Comparison of ENCODE assay signal across 5 cellular contexts in the genomic region with DNA sequence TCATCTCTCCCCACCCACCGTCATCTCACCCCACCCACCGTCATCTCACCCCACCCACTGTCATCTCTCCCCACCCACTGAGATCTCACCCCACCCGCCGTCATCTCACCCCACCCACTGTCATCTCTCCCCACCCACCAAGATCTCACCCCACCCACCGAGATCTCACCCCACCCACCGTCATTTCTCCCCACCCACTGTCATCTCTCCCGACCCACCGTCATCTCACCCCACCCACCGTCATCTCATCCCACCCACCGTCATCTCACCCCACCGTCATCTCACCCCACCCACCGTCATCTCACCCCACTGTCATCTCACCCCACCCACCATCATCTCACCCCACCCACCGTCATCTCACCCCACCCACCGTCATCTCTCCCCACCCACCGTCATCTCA. TPM values are rescaled to one million over a fixed set of nuclear protein-coding genes. Genes with fewer than 3 reads are reported as not detected.
DNase-seq lines count a peak whose midpoint lies in the region; ATAC-seq, FAIRE-seq and TF ChIP-seq lines count a peak whose summit lies in the region.
"Not testable (repeated sequence)": the region's sequence is repeated elsewhere in the genome, so short reads cannot be mapped to it uniquely, and the experiment has no call there.

No MANE protein-coding gene starts in this region.

- not testable (repeated sequence) for H3K9me1 ChIP-seq in K562 (ENCODE audit: control insufficient read depth, insufficient read depth, low read length)

- TF ChIP-seq CTCF in RWPE2 (IDR thresholded peaks at IDR 0.05; ENCODE audit: poor library complexity, severe bottlenecking); K562 (IDR thresholded peaks at IDR 0.05 in 2 of 3, conservative IDR thresholded peaks at IDR 0.05 in 1 of 3; ENCODE audit: insufficient read depth in 2 of 3, low read depth in 1 of 3, low read length in 3 of 3); kidney (IDR thresholded peaks at IDR 0.05; ENCODE audit: borderline replicate concordance, extremely low read depth, insufficient read depth); vagina (IDR thresholded peaks at IDR 0.05): not testable (repeated sequence)

- H3K4me1 ChIP-seq in RWPE2 (ENCODE audit: insufficient read depth, poor library complexity, severe bottlenecking); kidney (ENCODE audit: control insufficient read depth in 1 of 2, insufficient read depth in 1 of 2, low read depth in 1 of 2, low read length in 2 of 2); vagina: not testable (repeated sequence)
- H3K4me1 ChIP-seq in K562 (replicated peaks in 1 of 2; ENCODE audit: control insufficient read depth in 2 of 2, insufficient read depth in 2 of 2, low read length in 2 of 2) = peaks cover 65 to 75% of the 10 kb centered on the region in 2 experiments

- H3K9ac ChIP-seq in K562 (ENCODE audit: insufficient read depth in 1 of 2, low read depth in 2 of 2, low read length in 2 of 2); kidney (ENCODE audit: low read length in 2 of 2): not testable (repeated sequence)

- TF ChIP-seq EP300 in K562 (IDR thresholded peaks at IDR 0.05; ENCODE audit: low read length) = peak; percentile 19; the same call in 1 of the 2 replicates

- not testable (repeated sequence) for H3K27me3 ChIP-seq in RWPE2 (ENCODE audit: insufficient read depth, poor library complexity, severe bottlenecking); K562 (ENCODE audit: control insufficient read depth in 2 of 2, insufficient read depth in 2 of 2, low read length in 2 of 2); vagina

- FAIRE-seq in K562 (lab: Jason Lieb, UNC); kidney (lab: Jason Lieb, UNC): not testable (repeated sequence)

- not testable (repeated sequence) for H4K20me1 ChIP-seq in K562 (replicated peaks; ENCODE audit: control insufficient read depth, insufficient read depth, low read length)

- POLR2A ChIA-PET in K562 (lab: Yijun Ruan, JAX) = not testable (repeated sequence)

- TF ChIP-seq RAD21 in K562 (CRISPR knock-in tag; conservative IDR thresholded peaks at IDR 0.05 in 1 of 2, IDR thresholded peaks at IDR 0.05 in 1 of 2) = not testable (repeated sequence)

- not testable (repeated sequence) for H3K9me3 ChIP-seq in RWPE2 (ENCODE audit: severe bottlenecking); K562 (replicated peaks; ENCODE audit: control insufficient read depth, insufficient read depth, low read depth, low read length); kidney (ENCODE audit: control insufficient read depth in 1 of 2, low read length in 2 of 2); vagina

- not testable (repeated sequence) for ATAC-seq in RWPE2 (ENCODE audit: low read depth); K562; sciatic nerve

- CTCF ChIA-PET in K562 (lab: Yijun Ruan, JAX; ENCODE audit: low intra/inter-chr PET ratio) = not testable (repeated sequence)

- H3K27ac ChIP-seq in RWPE2 (ENCODE audit: poor library complexity, severe bottlenecking); kidney (ENCODE audit: low read depth in 2 of 2, low read length in 2 of 2); vagina: not testable (repeated sequence)
- H3K27ac ChIP-seq in K562 (ENCODE audit: extremely low read depth, low read depth, low read length) = peak overlapping the region; percentile 51; the same call in 2 of the 3 replicates

- not testable (repeated sequence) for H3K4me2 ChIP-seq in K562 (ENCODE audit: insufficient read depth, low read length)

- in situ Hi-C loops in K562 (cut with MboI) = not testable (repeated sequence)

- intact Hi-C loops in K562 (cut with micrococcal nuclease) = loop anchor here (5.0 kb wide), 1 partner anchor 235 kb away; no protein-coding TSS in a partner anchor
- intact Hi-C loops in kidney (cut with DNase I); sciatic nerve (cut with DNase I); vagina (cut with DNase I): not testable (repeated sequence)

- DNase-seq in RWPE2 (ENCODE audit: low spot score) (peak; percentile 8), K562 (ENCODE audit: extremely low read depth in 1 of 4, low spot score in 3 of 4) (peak in 2 of 4 experiments; percentile 10 to 65), kidney (peak; percentile 32), sciatic nerve (ENCODE audit: low spot score) (peak; percentile 7), vagina (ENCODE audit: extremely low spot score in 2 of 2) (peak; percentile 20 to 55)

- not testable (repeated sequence) for BruUV-seq in K562 (replicated peaks; lab: Mats Ljungman, UMichigan)

- H3K79me2 ChIP-seq in K562 (ENCODE audit: control insufficient read depth, insufficient read depth, low read length) = not testable (repeated sequence)

- not testable (repeated sequence) for TF ChIP-seq POLR2A in K562 (conservative IDR thresholded peaks at IDR 0.05); vagina (IDR thresholded peaks at IDR 0.05)

- not testable (repeated sequence) for H3K36me3 ChIP-seq in RWPE2 (ENCODE audit: low read depth); K562 (ENCODE audit: control insufficient read depth, insufficient read depth, low read length); kidney (ENCODE audit: control insufficient read depth in 1 of 2, insufficient read depth in 2 of 2, low read length in 2 of 2); vagina

- no CpG with 5 or more reads among the region's 15 CpGs for WGBS in K562 (ENCODE audit: insufficient coverage, low coverage, missing lambda C conversion rate)

- not testable (repeated sequence) for H2AFZ ChIP-seq in K562 (ENCODE audit: low read depth, low read length)

- not testable (repeated sequence) for H3K4me3 ChIP-seq in RWPE2 (ENCODE audit: severe bottlenecking); K562; kidney (ENCODE audit: low read length in 2 of 2); vagina

TF ChIP-seq in K562, 482 proteins besides CTCF, POLR2A, EP300 and RAD21:
- TF ChIP-seq CREB1 (IDR thresholded peaks at IDR 0.05) (peak; percentile 82), CREM (IDR thresholded peaks at IDR 0.05; ENCODE audit: low read depth) (peak; percentile 60), SREBF1 (IDR thresholded peaks at IDR 0.05; ENCODE audit: borderline replicate concordance, low read depth, low read length) (peak; percentile 94), JUND (IDR thresholded peaks at IDR 0.05; ENCODE audit: borderline replicate concordance, low read depth, low read length) (0 out of 2 replicates have a peak, but pooled peaks have one; percentile 6)
- not testable (repeated sequence) for TF ChIP-seq CREB1 (CRISPR knock-in tag; IDR thresholded peaks at IDR 0.05); JUND (tag; IDR thresholded peaks at IDR 0.05; ENCODE audit: borderline replicate concordance, low read depth, low read length)

RNA-seq across cellular contexts. Expression of a gene that starts 49.2 kb away (rescaled TPM):
- 275 and 554 TPM in 2 replicates for total RNA-seq in K562 (2011; cell fraction: chromatin; rRNA removed; ENCODE audit: low replicate concordance)
- total RNA-seq in K562 (2011; cell fraction: nucleolus; rRNA removed) = 143 and 198 TPM in 2 replicates
- total RNA-seq in K562 (2011; cell fraction: nucleoplasm; rRNA removed) = 367 and 537 TPM in 2 replicates
- 263 and 295 TPM in 2 replicates for total RNA-seq in K562 (2014; rRNA removed)
- total RNA-seq in K562 (2014; rRNA removed; fragmentation: Illumina TruSeq; extraction: Trizol) = 395 and 448 TPM in 2 replicates
- 284 and 309 TPM in 2 replicates for total RNA-seq in K562 (2015; rRNA removed; fragmentation: Illumina TruSeq; extraction: Trizol)
- 395 and 398 TPM in 2 replicates for total RNA-seq in K562 (2021)
- 266 and 328 TPM in 2 replicates for polyA plus RNA-seq in K562 (2011; rRNA removed)
- 100 and 189 TPM in 2 replicates for polyA plus RNA-seq in K562 (2011; cell fraction: cytosol; rRNA removed)
- 140 and 172 TPM in 2 replicates for polyA plus RNA-seq in K562 (2011; cell fraction: nucleus; rRNA removed)
- polyA plus RNA-seq in K562 (2012) = 237 and 317 TPM in 2 replicates
- polyA plus RNA-seq in K562 (2014; fragmentation: Illumina TruSeq; extraction: Trizol) = 383 and 443 TPM in 2 replicates
- polyA plus RNA-seq in K562 (2014; fragmentation: Nextera tagmentation; extraction: Ambion mirVana) = 100 to 1,000 TPM; 517 to 617 TPM
- polyA plus RNA-seq in K562 (2014; rRNA removed) = 284 and 315 TPM in 2 replicates
- 312 and 332 TPM in 2 replicates for polyA minus RNA-seq in K562 (2011; rRNA and poly(A)+ RNA removed)
- 118 and 128 TPM in 2 replicates for polyA minus RNA-seq in K562 (2011; cell fraction: cytosol; rRNA and poly(A)+ RNA removed)
- 87.6 and 141 TPM in 2 replicates for polyA minus RNA-seq in K562 (2011; cell fraction: nucleus; rRNA and poly(A)+ RNA removed)
- total RNA-seq in kidney = 129 TPM
- polyA plus RNA-seq in kidney (ENCODE audit: insufficient read depth, low read depth, low replicate concordance) = 65.6 TPM
- total RNA-seq in sciatic nerve = 144 TPM
- total RNA-seq in vagina = 88.1 TPM
